In genomic region chr5:81854485-81854884, GRCh38 we compare ENCODE assay signal across 12 cellular contexts.
DNase-seq lines count a peak whose midpoint lies in the region; ATAC-seq and TF ChIP-seq lines count a peak whose summit lies in the region.
"Had no signal": no experiment of that assay in that cellular context is flagged by ENCODE, and none has a peak within 500 bp of the region (broad histone marks: within the 10 kb centered on the region; RNA-seq: fewer than 3 reads in every experiment).

No MANE protein-coding gene starts in this region.

- intact Hi-C loops in heart left ventricle (cut with DNase I) (loop anchor here in 9 of 10 donors (2.0 to 10.0 kb wide), 11 partner anchors 67 to 430 kb away; partner anchors contain the start of gene ATG10 (in 7 of the 9)), right cardiac atrium (cut with DNase I) (loop anchor here in 3 of 4 donors (2.0 to 10.0 kb wide), 6 partner anchors 67 to 430 kb away; partner anchors contain the start of gene ATG10 (in 2 of the 3))

- H3K4me1 ChIP-seq in heart left ventricle, result peaks cover 0 to 72% (median 40%) of the 10 kb centered on the region in 12 donors
- H3K4me1 ChIP-seq in right cardiac atrium (ENCODE audit: control insufficient read depth, insufficient read depth, low read length), result peaks cover 14% of the 10 kb centered on the region
- H3K4me1 ChIP-seq in OCI-LY3 (ENCODE audit: low read length), result peaks cover 13% of the 10 kb centered on the region; the same call in 1 of the 2 replicates
- H3K4me1 ChIP-seq in tibial nerve, result peaks cover 0 to 77% (median 25%) of the 10 kb centered on the region in 4 donors

- H3K9ac ChIP-seq in OCI-LY3 (ENCODE audit: low read length), result no peak overlapping the region

- no peaks in the 10 kb centered on the region for H3K36me3 ChIP-seq in heart left ventricle
- no peaks in the 10 kb centered on the region for H3K36me3 ChIP-seq in OCI-LY3 (replicated peaks; ENCODE audit: low read depth, low read length)
- no peaks in the 10 kb centered on the region for H3K36me3 ChIP-seq in tibial nerve
- H3K36me3 ChIP-seq: pancreas had no signal

- peak overlapping the region in 10 of 12 donors; percentile 1 to 86 (median 44) for H3K27ac ChIP-seq in heart left ventricle
- H3K27ac ChIP-seq in right cardiac atrium (ENCODE audit: low read length), result no peak overlapping the region
- no peak overlapping the region for H3K27ac ChIP-seq in OCI-LY3 (ENCODE audit: low read length)
- H3K27ac ChIP-seq in tibial nerve, result peak overlapping the region in 2 of 4 donors; percentile 61 to 93
- H3K27ac ChIP-seq: pancreas had no signal

- no peak overlapping the region for H3K4me3 ChIP-seq in heart left ventricle
- H3K4me3 ChIP-seq in right cardiac atrium (ENCODE audit: low read length), result no peak overlapping the region
- no peak overlapping the region for H3K4me3 ChIP-seq in OCI-LY3 (ENCODE audit: low read length)
- H3K4me3 ChIP-seq in fibroblast of the aortic adventitia (ENCODE audit: low read depth, low read length), result no peak overlapping the region
- no peak overlapping the region for H3K4me3 ChIP-seq in tibial nerve
- H3K4me3 ChIP-seq: pancreas had no signal

- ATAC-seq in heart left ventricle, result no peak
- no peak for ATAC-seq in right cardiac atrium
- ATAC-seq in GM21723 (IDR thresholded peaks at IDR 0.05; ENCODE audit: unreplicated experiment), result no peak
- no peak for ATAC-seq in omental fat pad (ENCODE audit: low FRiP score)
- no peak for ATAC-seq in left lobe of liver
- ATAC-seq: activated T-cell treated with anti-CD3 and anti-CD28 coated beads, Interleukin-2, amount 50 U/mL, for 72 hours; pancreas had no signal

- H3K79me2 ChIP-seq in OCI-LY3 (ENCODE audit: low read length), result no peaks in the 10 kb centered on the region

- H2AFZ ChIP-seq in OCI-LY3 (ENCODE audit: low read depth, low read length), result no peak overlapping the region

- no peak for DNase-seq in heart left ventricle
- no peak for DNase-seq in right cardiac atrium
- no peak for DNase-seq in fibroblast of the aortic adventitia (ENCODE audit: low read depth)
- DNase-seq in tibial nerve (ENCODE audit: low spot score in 2 of 2), result no peak
- no peak for DNase-seq in omental fat pad (ENCODE audit: low spot score)
- no peak for DNase-seq in left lobe of liver (ENCODE audit: low spot score)
- DNase-seq: activated T-cell treated with anti-CD3 and anti-CD28 coated beads, Interleukin-2, amount 50 U/mL, for 72 hours; Karpas-422; NK-92 treated with Interleukin-12 subunit alpha and Interleukin-12 subunit beta, amount 100 ng/mL, for 24 hours; pancreas had no signal

- TF ChIP-seq POLR2A in heart left ventricle (IDR thresholded peaks at IDR 0.05) (no peak), tibial nerve (IDR thresholded peaks at IDR 0.05) (no peak)

- H4K20me1 ChIP-seq in OCI-LY3 (ENCODE audit: insufficient read depth, low read length), result no peaks in the 10 kb centered on the region

- no peaks in the 10 kb centered on the region for H3K9me3 ChIP-seq in heart left ventricle
- H3K9me3 ChIP-seq in right cardiac atrium (ENCODE audit: control insufficient read depth, low read length), result no peaks in the 10 kb centered on the region
- H3K9me3 ChIP-seq in OCI-LY3 (ENCODE audit: insufficient read depth, low read length), result no peaks in the 10 kb centered on the region
- no peaks in the 10 kb centered on the region for H3K9me3 ChIP-seq in tibial nerve
- H3K9me3 ChIP-seq: pancreas had no signal

- peak in 8 of 12 donors; percentile 11 to 48 (median 26) for TF ChIP-seq CTCF in heart left ventricle (IDR thresholded peaks at IDR 0.05)
- TF ChIP-seq CTCF in OCI-LY3 (IDR thresholded peaks at IDR 0.05; ENCODE audit: low read depth, low read length), result peak; percentile 13; the same call in 1 of the 2 replicates
- peak; percentile 36 for TF ChIP-seq CTCF in fibroblast of the aortic adventitia (IDR thresholded peaks at IDR 0.05; ENCODE audit: insufficient read depth, low read length)
- peak in 3 of 5 experiments; percentile 19 to 37 (median 21) for TF ChIP-seq CTCF in tibial nerve (IDR thresholded peaks at IDR 0.05)
- TF ChIP-seq CTCF in omental fat pad (IDR thresholded peaks at IDR 0.05), result no peak

- no peak for TF ChIP-seq EP300 in tibial nerve (IDR thresholded peaks at IDR 0.05)

- H3K4me2 ChIP-seq in OCI-LY3 (ENCODE audit: low read length), result no peak overlapping the region

- H3K27me3 ChIP-seq in heart left ventricle (no peaks in the 10 kb centered on the region), right cardiac atrium (ENCODE audit: control insufficient read depth, insufficient read depth) (no peaks in the 10 kb centered on the region), OCI-LY3 (ENCODE audit: low read depth, low read length) (no peaks in the 10 kb centered on the region), tibial nerve (no peaks in the 10 kb centered on the region)
- H3K27me3 ChIP-seq: pancreas had no signal

Comparison
In these comparisons a context has a peak if more than half of its experiments do, and no peak if none do; other contexts are left out.
1. H3K27ac ChIP-seq: peak in heart left ventricle (10 of 12); none in right cardiac atrium (single experiment) and OCI-LY3 (single experiment).
2. CTCF ChIP-seq: peak in heart left ventricle (8 of 12), OCI-LY3 (single experiment), fibroblast of the aortic adventitia (single experiment) and tibial nerve (3 of 5); none in omental fat pad (0 of 3).